Comparison of ENCODE assay signal across 9 cellular contexts in genomic region chr15:48358681-48359152, GRCh38. TPM values are rescaled to one million over a fixed set of nuclear protein-coding genes. Genes with fewer than 3 reads are reported as not detected.
DNase-seq lines count a peak whose midpoint lies in the region; ATAC-seq and TF ChIP-seq lines count a peak whose summit lies in the region.
"Had no signal": no experiment of that assay in that cellular context is flagged by ENCODE, and none has a peak within 500 bp of the region (broad histone marks: within the 10 kb centered on the region; RNA-seq: fewer than 3 reads in every experiment).

No MANE protein-coding gene starts in this region.

- intact Hi-C loops in CD14-positive monocyte (cut with micrococcal nuclease): no loop called here

- H3K9me3 Mint-ChIP-seq in CD14-positive monocyte: peaks cover 0 to 3% (median 0%) of the 10 kb centered on the region in 7 donors
- H3K9me3 Mint-ChIP-seq in glutamatergic neuron (ENCODE audit: unreplicated experiment): no peaks in the 10 kb centered on the region

- no peaks in the 10 kb centered on the region for H3K36me3 ChIP-seq in muscle layer of duodenum (ENCODE audit: control insufficient read depth in 1 of 2, insufficient read depth in 2 of 2, low read length in 2 of 2)
- H3K36me3 ChIP-seq: cardiac muscle cell had no signal

- TF ChIP-seq CTCF in CD14-positive monocyte (IDR thresholded peaks at IDR 0.05) (no peak), glutamatergic neuron (IDR thresholded peaks at IDR 0.05; ENCODE audit: partially characterized antibody, unreplicated experiment) (no peak)

- ATAC-seq in HG03060 (IDR thresholded peaks at IDR 0.05; ENCODE audit: low read depth, unreplicated experiment) (peak; percentile 48), GM18907 (IDR thresholded peaks at IDR 0.05; ENCODE audit: unreplicated experiment) (no peak)

- DNase-seq in CD14-positive monocyte (ENCODE audit: low spot score) (no peak), astrocyte of the hippocampus (ENCODE audit: low read depth, low spot score) (peak; percentile 19), glutamatergic neuron (no peak), SW 1271 (lab: John Stamatoyannopoulos, UW) (no peak)
- DNase-seq in effector CD4-positive, alpha-beta T cell: no peak

- H3K4me3 ChIP-seq in muscle layer of duodenum (ENCODE audit: low read depth in 1 of 2, low read length in 2 of 2): no peak overlapping the region
- H3K4me3 ChIP-seq: cardiac muscle cell had no signal

- H3K9me3 ChIP-seq in muscle layer of duodenum (ENCODE audit: control insufficient read depth in 1 of 2, low read length in 2 of 2): no peaks in the 10 kb centered on the region

- H3K4me3 Mint-ChIP-seq in CD14-positive monocyte: peak overlapping the region; percentile 32 to 52
- no peak overlapping the region for H3K4me3 Mint-ChIP-seq in glutamatergic neuron (ENCODE audit: unreplicated experiment)

- peak overlapping the region; percentile 8 for H3K27ac ChIP-seq in muscle layer of duodenum (ENCODE audit: low read length)
- H3K27ac ChIP-seq: cardiac muscle cell had no signal

- H3K36me3 Mint-ChIP-seq in CD14-positive monocyte: no peaks in the 10 kb centered on the region
- no peaks in the 10 kb centered on the region for H3K36me3 Mint-ChIP-seq in glutamatergic neuron (ENCODE audit: unreplicated experiment)

- H3K27me3 ChIP-seq in muscle layer of duodenum (ENCODE audit: low read depth, low read length): no peaks in the 10 kb centered on the region
- H3K27me3 ChIP-seq: cardiac muscle cell had no signal

- H3K4me1 Mint-ChIP-seq in CD14-positive monocyte: peaks cover 22% of the 10 kb centered on the region
- no peaks in the 10 kb centered on the region for H3K4me1 Mint-ChIP-seq in glutamatergic neuron (ENCODE audit: low read depth, unreplicated experiment)

- H3K27me3 Mint-ChIP-seq in CD14-positive monocyte (ENCODE audit: low read depth in 3 of 3): no peaks in the 10 kb centered on the region
- H3K27me3 Mint-ChIP-seq in glutamatergic neuron (ENCODE audit: unreplicated experiment): no peaks in the 10 kb centered on the region

- H3K4me1 ChIP-seq in muscle layer of duodenum (ENCODE audit: control insufficient read depth in 1 of 2, insufficient read depth in 2 of 2, low read length in 2 of 2): peaks cover 5 to 7% of the 10 kb centered on the region in 2 donors

- no peak overlapping the region for H3K27ac Mint-ChIP-seq in CD14-positive monocyte
- H3K27ac Mint-ChIP-seq in glutamatergic neuron (ENCODE audit: unreplicated experiment): no peak overlapping the region

RNA-seq across cellular contexts. Expression of gene DUT, which starts 27.5 kb away (rescaled TPM):
- 10 to 100 TPM; 62.3 to 71.9 TPM for polyA plus RNA-seq in CD14-positive monocyte
- 34.3 TPM for total RNA-seq in glutamatergic neuron (ENCODE audit: unreplicated experiment)
